Comparison of ENCODE assay signal across 8 cellular contexts in the genomic region with DNA sequence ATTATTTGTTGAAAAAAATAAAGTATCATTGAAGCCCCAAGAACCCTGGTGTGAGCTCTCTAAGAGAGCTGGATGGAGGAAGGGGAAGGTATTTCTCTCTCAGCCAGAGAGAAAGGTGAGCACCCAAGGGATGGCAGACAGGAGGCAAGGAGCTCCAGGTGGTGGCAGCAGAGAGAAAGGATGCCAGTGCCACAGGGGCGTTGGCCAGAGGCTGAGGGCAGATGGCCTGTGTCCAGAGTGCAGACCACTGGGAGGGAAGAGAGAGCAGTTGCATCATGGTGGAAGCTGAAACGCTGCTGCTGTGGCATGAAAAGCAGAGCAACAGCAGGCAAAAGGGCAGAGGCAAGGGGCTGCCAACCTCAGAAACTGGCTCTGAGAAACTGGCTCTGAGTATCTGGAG. TPM values are rescaled to one million over a fixed set of nuclear protein-coding genes. Genes with fewer than 3 reads are reported as not detected.
A peak's percentile ranks its signal among the peaks of the same experiment; 100 is the strongest.
DNase-seq lines count a peak whose midpoint lies in the region; ATAC-seq and TF ChIP-seq lines count a peak whose summit lies in the region.

No MANE protein-coding gene starts in this region.

- H3K36me3 ChIP-seq in Karpas-422 (ENCODE audit: insufficient read depth, low read length) (no peaks in the 10 kb centered on the region), mucosa of descending colon (ENCODE audit: low read depth) (no peaks in the 10 kb centered on the region), spleen (no peaks in the 10 kb centered on the region)

- H2AFZ ChIP-seq in Karpas-422 (ENCODE audit: low read length), result no peak overlapping the region

- ATAC-seq in mucosa of descending colon, result peak; percentile 95
- ATAC-seq in HG02588 (IDR thresholded peaks at IDR 0.05; ENCODE audit: unreplicated experiment), result no peak

- H3K4me3 ChIP-seq in Karpas-422 (ENCODE audit: low read length), result no peak overlapping the region
- no peak overlapping the region for H3K4me3 ChIP-seq in mucosa of descending colon
- H3K4me3 ChIP-seq in spleen, result no peak overlapping the region

- no peaks in the 10 kb centered on the region for H4K20me1 ChIP-seq in Karpas-422 (ENCODE audit: insufficient read depth, low read depth, low read length)

- no peak for TF ChIP-seq POLR2A in spleen (IDR thresholded peaks at IDR 0.05)

- peak; percentile 33 for DNase-seq in ELF-1 (ENCODE audit: low read depth, low spot score)
- DNase-seq in Karpas-422, result peak; percentile 49
- DNase-seq in astrocyte of the hippocampus (ENCODE audit: low read depth, low spot score), result peak; percentile 16
- peak; percentile 64 to 84 (median 80) for DNase-seq in mucosa of descending colon
- DNase-seq in spleen, result no peak
- no peak for DNase-seq in NCI-H187 (lab: John Stamatoyannopoulos, UW)
- DNase-seq in NCI-H2227 (lab: John Stamatoyannopoulos, UW; ENCODE audit: unreplicated experiment), result no peak

- H3K79me2 ChIP-seq in Karpas-422 (ENCODE audit: low read length), result no peaks in the 10 kb centered on the region

- intact Hi-C loops in mucosa of descending colon (cut with DNase I, micrococcal nuclease) (no loop called here), spleen (cut with DNase I; ENCODE audit: low total_unique reads) (no loop called here)

- H3K27ac ChIP-seq in Karpas-422 (ENCODE audit: low read length) (no peak overlapping the region), spleen (no peak overlapping the region)

- 35 to 53% (median 42%) methylated on average over 2 of the region's 2 CpGs for WGBS in spleen, 5 donors

- H3K27me3 ChIP-seq in Karpas-422 (ENCODE audit: low read length), result no peaks in the 10 kb centered on the region
- peaks cover 0 to 36% (median 0%) of the 10 kb centered on the region in 7 donors for H3K27me3 ChIP-seq in spleen (replicated peaks in 1 of 7)

- H3K9me2 ChIP-seq in Karpas-422 (replicated peaks; ENCODE audit: insufficient read depth, low read length), result no peaks in the 10 kb centered on the region

- H3K9ac ChIP-seq in Karpas-422 (ENCODE audit: low read length), result no peak overlapping the region

- no peak overlapping the region for H3K4me2 ChIP-seq in Karpas-422 (ENCODE audit: low read depth, low read length, poor library complexity, severe bottlenecking)

- peak; percentile 58 for TF ChIP-seq CTCF in mucosa of descending colon (IDR thresholded peaks at IDR 0.05)
- peak in 1 of 11 experiments; percentile 8 for TF ChIP-seq CTCF in spleen (IDR thresholded peaks at IDR 0.05 in 8 of 11, conservative IDR thresholded peaks at IDR 0.05 in 3 of 11)

- H3K4me1 ChIP-seq in Karpas-422 (ENCODE audit: low read length) (no peaks in the 10 kb centered on the region), mucosa of descending colon (ENCODE audit: low read depth) (peaks cover 14% of the 10 kb centered on the region), spleen (no peaks in the 10 kb centered on the region)

- H3K9me3 ChIP-seq in Karpas-422 (ENCODE audit: low read length), result no peaks in the 10 kb centered on the region
- no peaks in the 10 kb centered on the region for H3K9me3 ChIP-seq in mucosa of descending colon
- no peaks in the 10 kb centered on the region for H3K9me3 ChIP-seq in spleen

RNA-seq across cellular contexts. Expression of a gene that starts 8.5 kb away (rescaled TPM):
- total RNA-seq in Karpas-422 (2014; rRNA removed; shearing (Covaris generic); ENCODE audit: low replicate concordance), result not detected in 2 replicates
- 10 to 100 TPM; 43.6 to 85.5 (median 64.2) TPM for total RNA-seq in mucosa of descending colon
- 10 to 100 TPM in 5 of 7 donors, 1 to 10 TPM in 2; 5.5 to 99.2 (median 10.9) TPM for total RNA-seq in spleen
- polyA plus RNA-seq in spleen, result 1 to 10 TPM in 2 of 3 donors, under 1 TPM in 1; 0.72 to 3.4 (median 2.4) TPM

Comparison
In these comparisons a context has a peak if more than half of its experiments do, and no peak if none do; other contexts are left out.
1. DNase-seq: peak in ELF-1 (single experiment), Karpas-422 (single experiment), astrocyte of the hippocampus (single experiment) and mucosa of descending colon (3 of 3); none in spleen (single experiment), NCI-H187 (0 of 2) and NCI-H2227 (single experiment).